ENCODE assay signal across 8 cellular contexts in the genomic region with DNA sequence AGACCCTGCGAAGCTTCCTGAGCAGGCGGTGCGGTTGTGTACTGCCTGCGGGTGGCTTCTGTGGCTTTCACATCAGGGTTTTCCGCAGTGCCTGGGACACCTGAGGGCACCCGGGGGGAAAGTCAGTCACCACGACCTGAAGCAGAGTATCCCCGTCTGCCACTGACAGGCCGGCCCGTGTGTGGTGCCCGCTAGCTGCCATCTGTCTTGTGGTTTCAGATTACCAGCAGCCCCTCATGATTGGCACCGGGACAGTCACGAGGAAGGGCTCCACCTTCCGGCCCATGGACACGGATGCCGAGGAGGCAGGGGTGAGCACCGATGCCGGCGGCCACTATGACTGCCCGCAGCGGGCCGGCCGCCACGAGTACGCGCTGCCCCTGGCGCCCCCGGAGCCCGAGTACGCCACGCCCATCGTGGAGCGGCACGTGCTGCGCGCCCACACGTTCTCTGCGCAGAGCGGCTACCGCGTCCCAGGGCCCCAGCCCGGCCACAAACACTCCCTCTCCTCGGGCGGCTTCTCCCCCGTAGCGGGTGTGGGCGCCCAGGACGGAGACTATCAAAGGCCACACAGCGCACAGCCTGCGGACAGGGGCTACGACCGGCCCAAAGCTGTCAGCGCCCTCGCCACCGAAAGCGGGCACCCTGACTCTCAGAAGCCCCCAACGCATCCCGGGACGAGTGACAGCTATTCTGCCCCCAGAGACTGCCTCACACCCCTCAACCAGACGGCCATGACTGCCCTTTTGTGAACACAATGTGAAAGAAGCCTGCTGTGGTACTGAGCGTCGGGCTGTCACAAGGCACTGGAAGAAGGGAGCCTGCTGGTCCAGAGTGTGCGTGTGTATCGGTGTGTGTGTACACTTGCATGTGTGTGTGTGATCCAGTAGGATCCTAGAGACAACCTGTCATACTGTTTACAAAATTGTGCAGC. TPM values are rescaled to one million over a fixed set of nuclear protein-coding genes. Genes with fewer than 3 reads are reported as not detected.
DNase-seq lines count a peak whose midpoint lies in the region; ATAC-seq lines count a peak whose summit lies in the region.

No MANE protein-coding gene starts in this region.

- peak overlapping the region; percentile 73 for H3K4me3 Mint-ChIP-seq in memory B cell

- peaks cover 6% of the 10 kb centered on the region for H3K27me3 Mint-ChIP-seq in memory B cell

- H3K9me3 Mint-ChIP-seq in memory B cell = no peaks in the 10 kb centered on the region

- ATAC-seq in GM18517 (IDR thresholded peaks at IDR 0.05; ENCODE audit: unreplicated experiment) = peak; percentile 65
- ATAC-seq in HG03196 (IDR thresholded peaks at IDR 0.05; ENCODE audit: unreplicated experiment) = peak; percentile 55
- peak; percentile 58 for ATAC-seq in memory B cell (ENCODE audit: low read depth)

- H3K4me1 Mint-ChIP-seq in memory B cell = peaks cover 7% of the 10 kb centered on the region

- no peak overlapping the region for H3K27ac Mint-ChIP-seq in memory B cell

- peak; percentile 43 for DNase-seq in activated CD4-positive, alpha-beta T cell treated with anti-CD3 and anti-CD28 coated beads for 48 hours
- DNase-seq in dermis blood vessel endothelial cell = peak; percentile 74
- DNase-seq in memory B cell (ENCODE audit: low spot score in 2 of 2) = peak in 1 of 2 donors; percentile 15
- DNase-seq in stimulated activated CD8-positive, alpha-beta memory T cell treated with anti-CD3 and anti-CD28 coated beads, Interleukin-7, amount 100 ng/mL, for 4 hours (ENCODE audit: low read depth in 2 of 2) = peak; percentile 9 to 46
- DNase-seq in islet precursor cell = no peak
- no peak for DNase-seq in COLO668 (lab: John Stamatoyannopoulos, UW; ENCODE audit: unreplicated experiment)

- H3K36me3 Mint-ChIP-seq in memory B cell = no peaks in the 10 kb centered on the region

RNA-seq across cellular contexts. Expression of gene GOPC, which starts 54.4 kb away (rescaled TPM):
- 41.7 and 44.7 TPM in 2 replicates for total RNA-seq in dermis blood vessel endothelial cell

Comparison
In these comparisons a context has a peak if more than half of its experiments do, and no peak if none do; other contexts are left out.
1. DNase-seq: peak in activated CD4-positive, alpha-beta T cell treated with anti-CD3 and anti-CD28 coated beads for 48 hours (single experiment), dermis blood vessel endothelial cell (single experiment) and stimulated activated CD8-positive, alpha-beta memory T cell treated with anti-CD3 and anti-CD28 coated beads, Interleukin-7, amount 100 ng/mL, for 4 hours (2 of 2); none in islet precursor cell (single experiment) and COLO668 (single experiment).
2. Peak in every context shown above with its lines, with median percentiles within 50 percentile points of each other: ATAC-seq.